ENCODE assay signal across 10 cellular contexts in the genomic region with DNA sequence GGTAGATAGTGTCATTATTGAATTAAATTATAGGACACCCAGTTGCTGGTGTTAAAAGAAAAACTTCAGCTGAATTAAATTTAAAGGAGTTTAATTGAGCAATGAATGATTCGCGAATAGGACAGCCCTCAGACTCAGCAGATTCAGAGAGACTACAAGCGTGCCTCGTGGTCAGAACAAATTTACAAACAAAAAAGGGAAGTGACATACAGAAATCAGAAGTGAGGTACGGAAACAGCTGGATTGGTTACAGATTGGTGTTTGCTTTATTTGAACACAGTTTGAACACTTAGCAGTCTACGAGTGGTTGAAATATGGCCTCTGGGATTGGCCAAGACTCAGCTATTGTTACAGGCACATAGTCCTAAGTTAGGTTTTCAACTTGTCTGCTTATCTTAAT. TPM values are rescaled to one million over a fixed set of nuclear protein-coding genes. Genes with fewer than 3 reads are reported as not detected.
DNase-seq lines count a peak whose midpoint lies in the region; ATAC-seq and TF ChIP-seq lines count a peak whose summit lies in the region.
"Had no signal": no experiment of that assay in that cellular context is flagged by ENCODE, and none has a peak within 500 bp of the region (broad histone marks: within the 10 kb centered on the region; RNA-seq: fewer than 3 reads in every experiment).

No MANE protein-coding gene starts in this region.

- H3K27me3 ChIP-seq in DOHH2 (ENCODE audit: control insufficient read depth, low read length) = no peaks in the 10 kb centered on the region
- H3K27me3 ChIP-seq in foreskin keratinocyte = peaks cover 31% of the 10 kb centered on the region

- no peaks in the 10 kb centered on the region for H3K9me2 ChIP-seq in DOHH2 (replicated peaks; ENCODE audit: control insufficient read depth, low read length)

- no peaks in the 10 kb centered on the region for H3K9me3 ChIP-seq in DOHH2 (ENCODE audit: control insufficient read depth, insufficient read depth, low read length)

- H3K36me3 ChIP-seq in DOHH2 (ENCODE audit: control insufficient read depth, low read length) = no peaks in the 10 kb centered on the region

- H3K4me2 ChIP-seq in DOHH2 (ENCODE audit: low read length) = peak overlapping the region; percentile 46

- no peak for TF ChIP-seq CTCF in DOHH2 (IDR thresholded peaks at IDR 0.05; ENCODE audit: low read depth, low read length, poor library complexity, severe bottlenecking)
- no peak for TF ChIP-seq CTCF in foreskin keratinocyte (conservative IDR thresholded peaks at IDR 0.05)

- H3K4me1 ChIP-seq in DOHH2 (ENCODE audit: control insufficient read depth, low read length) = peaks cover 15% of the 10 kb centered on the region
- no peaks in the 10 kb centered on the region for H3K4me1 ChIP-seq in foreskin keratinocyte

- no peaks in the 10 kb centered on the region for H3F3A ChIP-seq in DOHH2 (ENCODE audit: control insufficient read depth, insufficient read depth)

- no peaks in the 10 kb centered on the region for H3K79me2 ChIP-seq in DOHH2 (ENCODE audit: control insufficient read depth, low read length)

- no peaks in the 10 kb centered on the region for H4K20me1 ChIP-seq in DOHH2 (ENCODE audit: control insufficient read depth, insufficient read depth, low read depth, low read length)

- peak; percentile 89 for ATAC-seq in GM19468 (IDR thresholded peaks at IDR 0.05; ENCODE audit: extremely low read depth, unreplicated experiment)
- ATAC-seq in HG03135 (IDR thresholded peaks at IDR 0.05; ENCODE audit: unreplicated experiment) = peak; percentile 96
- ATAC-seq in foreskin keratinocyte = no peak

- DNase-seq in RPMI8226 (peak; percentile 64), foreskin keratinocyte (no peak), NCI-H2029 (lab: John Stamatoyannopoulos, UW) (no peak), hepatic stellate cell (ENCODE audit: low spot score) (no peak)
- DNase-seq in activated CD8-positive, alpha-beta memory T cell treated with anti-CD3 and anti-CD28 coated beads for 24 hours = no peak
- DNase-seq: activated T-cell treated with anti-CD3 and anti-CD28 coated beads, Interleukin-2, amount 50 U/mL, for 48 hours; NCI-H1417 treated with DMSO at 0.1 percent for 48 hours had no signal

- H3K4me3 ChIP-seq in DOHH2 (ENCODE audit: low read length) = peak overlapping the region; percentile 21; the same call in 1 of the 2 replicates

- H3K27ac ChIP-seq in DOHH2 (ENCODE audit: low read depth, low read length) = no peak overlapping the region
- H3K27ac ChIP-seq in foreskin keratinocyte = no peak overlapping the region

RNA-seq across cellular contexts. Expression of gene TNFRSF21, which starts 25.8 kb away (rescaled TPM):
- 87.6 and 100 TPM in 2 replicates for total RNA-seq in foreskin keratinocyte
- 38.3 and 51.7 TPM in 2 replicates for polyA plus RNA-seq in foreskin keratinocyte
